Comparison of ENCODE assay signal across 12 cellular contexts in the genomic region with DNA sequence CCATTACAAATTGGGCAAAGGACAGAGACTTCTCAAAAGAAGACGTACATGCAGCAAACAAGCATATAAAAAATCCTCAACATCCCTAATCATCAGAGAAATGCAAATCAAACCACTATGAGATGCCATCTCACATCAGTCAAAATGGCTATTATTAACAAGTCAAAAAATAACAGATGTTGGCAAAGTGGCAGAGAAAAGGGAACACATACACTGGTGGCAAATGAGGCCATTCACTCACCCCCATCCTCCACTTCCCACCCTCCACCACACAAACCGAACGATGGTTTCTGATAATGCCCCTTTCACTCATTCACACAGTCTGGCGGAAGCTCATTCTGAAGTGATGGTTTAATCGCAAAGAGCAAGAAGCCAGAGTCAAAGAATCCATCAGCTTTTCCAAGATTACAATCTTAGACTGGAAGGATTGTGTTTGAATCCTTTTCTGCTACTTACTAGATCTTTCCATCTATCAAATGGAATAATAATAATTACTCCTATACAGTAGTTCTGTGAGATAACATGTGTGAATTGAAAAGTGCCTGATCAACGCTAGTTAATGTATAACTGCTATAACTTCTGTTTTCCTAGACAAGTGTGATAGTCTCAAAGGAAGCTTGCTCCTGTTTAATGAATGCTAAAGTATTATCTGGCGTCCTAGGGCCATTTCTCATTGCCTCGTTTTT. TPM values are rescaled to one million over a fixed set of nuclear protein-coding genes. Genes with fewer than 3 reads are reported as not detected.
A peak's percentile ranks its signal among the peaks of the same experiment; 100 is the strongest.
DNase-seq lines count a peak whose midpoint lies in the region; ATAC-seq and TF ChIP-seq lines count a peak whose summit lies in the region.
"Had no signal": no experiment of that assay in that cellular context is flagged by ENCODE, and none has a peak within 500 bp of the region (broad histone marks: within the 10 kb centered on the region; RNA-seq: fewer than 3 reads in every experiment).

No MANE protein-coding gene starts in this region.

- TF ChIP-seq CTCF in osteocyte (IDR thresholded peaks at IDR 0.05): no peak

- H3K4me1 Mint-ChIP-seq in osteocyte (ENCODE audit: unreplicated experiment): peaks cover 70% of the 10 kb centered on the region
- H3K4me1 Mint-ChIP-seq in activated CD4-positive, alpha-beta T cell treated with anti-CD3 and anti-CD28 coated beads for 36 hours: peaks cover 26% of the 10 kb centered on the region

- intact Hi-C loops in activated CD4-positive, alpha-beta T cell treated with anti-CD3 and anti-CD28 coated beads for 36 hours (cut with DNase I, micrococcal nuclease): no loop called here

- no peaks in the 10 kb centered on the region for H3K27me3 Mint-ChIP-seq in osteocyte (ENCODE audit: unreplicated experiment)
- no peaks in the 10 kb centered on the region for H3K27me3 Mint-ChIP-seq in activated CD4-positive, alpha-beta T cell treated with anti-CD3 and anti-CD28 coated beads for 36 hours

- DNase-seq in NAMALWA (ENCODE audit: low spot score): peak; percentile 76
- DNase-seq in osteocyte (ENCODE audit: extremely low spot score, unreplicated experiment): no peak
- DNase-seq in activated CD4-positive, alpha-beta T cell treated with anti-CD3 and anti-CD28 coated beads for 36 hours: no peak
- DNase-seq in HCEC 1CT: no peak
- no peak for DNase-seq in NCI-H1694 treated with DMSO at 0.1 percent for 48 hours (lab: John Stamatoyannopoulos, UW)
- no peak for DNase-seq in activated CD4-positive, alpha-beta T cell treated with anti-CD3 and anti-CD28 coated beads, Interleukin-2, amount 50 U/mL, for 1 hour
- DNase-seq: KG1, retina, stomach had no signal

- H3K27ac Mint-ChIP-seq in osteocyte (ENCODE audit: unreplicated experiment): peak overlapping the region; percentile 79
- H3K27ac Mint-ChIP-seq in activated CD4-positive, alpha-beta T cell treated with anti-CD3 and anti-CD28 coated beads for 36 hours: no peak overlapping the region
- H3K27ac Mint-ChIP-seq: activated naive CD4-positive, alpha-beta T cell treated with anti-CD3 and anti-CD28 coated beads, Interleukin-2, amount 50 U/mL, for 72 hours had no signal

- CTCF ChIA-PET in activated CD4-positive, alpha-beta T cell treated with anti-CD3 and anti-CD28 coated beads for 36 hours (lab: Charles Lee): interaction anchor here (0.6 kb wide), 1 partner anchor 172 kb away, joined by 4 read pairs; no protein-coding TSS in a partner anchor

- H3K9me3 Mint-ChIP-seq in osteocyte (ENCODE audit: unreplicated experiment): no peaks in the 10 kb centered on the region
- H3K9me3 Mint-ChIP-seq in activated CD4-positive, alpha-beta T cell treated with anti-CD3 and anti-CD28 coated beads for 36 hours (ENCODE audit: low read depth): no peaks in the 10 kb centered on the region
- H3K9me3 Mint-ChIP-seq: activated naive CD4-positive, alpha-beta T cell treated with anti-CD3 and anti-CD28 coated beads, Interleukin-2, amount 50 U/mL, for 72 hours had no signal

- no peak overlapping the region for H3K4me3 Mint-ChIP-seq in osteocyte (ENCODE audit: unreplicated experiment)
- no peak overlapping the region for H3K4me3 Mint-ChIP-seq in activated CD4-positive, alpha-beta T cell treated with anti-CD3 and anti-CD28 coated beads for 36 hours

- no peaks in the 10 kb centered on the region for H3K36me3 Mint-ChIP-seq in osteocyte (ENCODE audit: unreplicated experiment)
- no peaks in the 10 kb centered on the region for H3K36me3 Mint-ChIP-seq in activated CD4-positive, alpha-beta T cell treated with anti-CD3 and anti-CD28 coated beads for 36 hours (ENCODE audit: low read depth)
- H3K36me3 Mint-ChIP-seq: activated naive CD4-positive, alpha-beta T cell treated with anti-CD3 and anti-CD28 coated beads, Interleukin-2, amount 50 U/mL, for 72 hours had no signal

- ATAC-seq in GM18870 (IDR thresholded peaks at IDR 0.05; ENCODE audit: unreplicated experiment): peak; percentile 51
- ATAC-seq in GM21786 (IDR thresholded peaks at IDR 0.05; ENCODE audit: unreplicated experiment): peak; percentile 63
- no peak for ATAC-seq in activated CD4-positive, alpha-beta T cell treated with anti-CD3 and anti-CD28 coated beads for 36 hours
- ATAC-seq: activated naive CD4-positive, alpha-beta T cell treated with anti-CD3 and anti-CD28 coated beads, Interleukin-2, amount 50 U/mL, for 72 hours had no signal

- POLR2A ChIA-PET in activated CD4-positive, alpha-beta T cell treated with anti-CD3 and anti-CD28 coated beads for 36 hours (lab: Charles Lee): no interaction called here

RNA-seq across cellular contexts. Expression of a gene that starts 16.9 kb away (rescaled TPM):
- total RNA-seq in osteocyte: not detected in 2 replicates
- total RNA-seq in activated CD4-positive, alpha-beta T cell treated with anti-CD3 and anti-CD28 coated beads for 36 hours: 100 to 1,000 TPM; 175 TPM

Comparison
In these comparisons a context has a peak if more than half of its experiments do, and no peak if none do; other contexts are left out.
1. RNA of a gene that starts 16.9 kb away (total RNA-seq): 175 TPM in activated CD4-positive, alpha-beta T cell treated with anti-CD3 and anti-CD28 coated beads for 36 hours; not detected in osteocyte; every median in the first group is over 100 times any median in the second.